In genomic region chr15:65052956-65053355, GRCh38 we compare ENCODE assay signal across 11 cellular contexts. TPM values are rescaled to one million over a fixed set of nuclear protein-coding genes. Genes with fewer than 3 reads are reported as not detected.
"Had no signal": no experiment of that assay in that cellular context is flagged by ENCODE, and none has a peak within 500 bp of the region (broad histone marks: within the 10 kb centered on the region; RNA-seq: fewer than 3 reads in every experiment).

No MANE protein-coding gene starts in this region.

- H3K4me3 ChIP-seq: GM23248, HAP-1 had no signal

- H3K27ac ChIP-seq: GM23248, HL-60 had no signal

- H3K9me3 ChIP-seq: HAP-1 had no signal

- ATAC-seq: HCT116, HepG2 had no signal

- DNase-seq: GM23248, GOT3, H7, HFFc6 had no signal

- H2AFZ ChIP-seq: GM23248 had no signal

- H3K36me3 ChIP-seq: HAP-1 had no signal

- H3K9ac ChIP-seq: GM23248 had no signal

RNA-seq across cellular contexts. Expression of gene SLC51B, which starts 7.8 kb away (rescaled TPM):
- total RNA-seq: GM23248, H4, H7, HFFc6, HT1080 had no signal
- polyA plus RNA-seq: GM23248, IgD-negative memory B cell had no signal

RNA-seq across cellular contexts. Expression of gene RASL12, which starts 14.8 kb away (rescaled TPM):
- total RNA-seq: GM23248, HFFc6, HT1080 had no signal
- polyA plus RNA-seq: GM23248, IgD-negative memory B cell had no signal

RNA-seq across cellular contexts. Expression of gene KBTBD13, which starts 23.6 kb away (rescaled TPM):
- total RNA-seq: GM23248, H4, HepG2, HFFc6, HT1080 had no signal
- polyA plus RNA-seq: GM23248, HepG2, IgD-negative memory B cell had no signal
